ENCODE assay signal across 1 cellular context in genomic region chr19:38647368-38647965, GRCh38.
TF ChIP-seq lines count a peak whose summit lies in the region.

Gene ACTN4 (plus strand): TSS chr19:38647649. CDS start chr19:38647746, 97 bp downstream.

TF ChIP-seq in SK-N-SH, 30 proteins besides CTCF, POLR2A, EP300 and RAD21 (continued from another document):
- TF ChIP-seq USF1 (IDR thresholded peaks at IDR 0.05; ENCODE audit: borderline replicate concordance, low read depth) (no peak), NRF1 (IDR thresholded peaks at IDR 0.05; ENCODE audit: low read depth, low read length) (peak; percentile 100), MXI1 (IDR thresholded peaks at IDR 0.05; ENCODE audit: low read depth, low read length) (peak; percentile 67; the same call in 1 of the 2 replicates), EZH2phosphoT487 (IDR thresholded peaks at IDR 0.05; ENCODE audit: borderline replicate concordance, low read depth) (no peak), TAF1 (IDR thresholded peaks at IDR 0.05; ENCODE audit: borderline replicate concordance, low read depth, low read length) (peak; percentile 94), SMC3 (IDR thresholded peaks at IDR 0.05; ENCODE audit: low read depth, low read length) (peak; percentile 27; the same call in 1 of the 2 replicates), FOXJ3 (CRISPR knock-in tag; IDR thresholded peaks at IDR 0.05) (no peak), GATA2 (CRISPR knock-in tag; IDR thresholded peaks at IDR 0.05) (no peak), CHD2 (IDR thresholded peaks at IDR 0.05; ENCODE audit: low read length, partially characterized antibody) (no peak), RCOR1 (IDR thresholded peaks at IDR 0.05; ENCODE audit: low read length) (no peak), MEF2A (IDR thresholded peaks at IDR 0.05; ENCODE audit: borderline replicate concordance, low read depth) (no peak), NFIC (IDR thresholded peaks at IDR 0.05; ENCODE audit: borderline replicate concordance) (no peak), ELF1 (IDR thresholded peaks at IDR 0.05) (no peak), ZBTB33 (IDR thresholded peaks at IDR 0.05; ENCODE audit: borderline replicate concordance, low read depth) (no peak)
